In genomic region chr5:72996632-72997031, GRCh38 we compare ENCODE assay signal across 27 cellular contexts.
"Had no signal": no experiment of that assay in that cellular context is flagged by ENCODE, and none has a peak within 500 bp of the region (broad histone marks: within the 10 kb centered on the region; RNA-seq: fewer than 3 reads in every experiment).

No MANE protein-coding gene starts in this region.

- H3K27me3 Mint-ChIP-seq: progenitor cell of endocrine pancreas; stimulated activated naive B cell treated with anti-CD40 and anti-IgM and Interleukin-4, amounts not matched to agents 10 μg/mL and 1 μg/mL and 100 μg/mL, for 72 hours; type B pancreatic cell had no signal

- H3K4me1 ChIP-seq: neural progenitor cell, parathyroid adenoma, psoas muscle, right lobe of liver, sigmoid colon, stomach, thyroid gland, tibial nerve, upper lobe of right lung, uterus had no signal

- DNase-seq: naive thymus-derived CD4-positive, alpha-beta T cell; occipital lobe; ovary; psoas muscle; right lobe of liver; sigmoid colon; small intestine; stimulated activated CD4-positive, alpha-beta T cell treated with anti-CD3 and anti-CD28 coated beads, Interleukin-15, amount 100 ng/mL, for 24 hours; stimulated activated CD4-positive, alpha-beta T cell treated with anti-CD3 and anti-CD28 coated beads, Interleukin-2, amount 100 ng/mL, for 24 hours; stimulated activated CD4-positive, alpha-beta T cell treated with anti-CD3 and anti-CD28 coated beads, Interleukin-2, amount 100 ng/mL, for 48 hours; stimulated activated CD4-positive, alpha-beta T cell treated with anti-CD3 and anti-CD28 coated beads, Interleukin-4, amount 100 ng/mL, for 24 hours; stimulated activated naive B cell treated with anti-CD40 and anti-IgM and Interleukin-4, amounts not matched to agents 10 μg/mL and 1 μg/mL and 100 μg/mL, for 72 hours; stimulated activated naive CD4-positive, alpha-beta T cell treated with Interleukin-2 at 50 U/mL for 16 hours; stomach; thyroid gland; upper lobe of right lung; uterus had no signal

- H3K27me3 ChIP-seq: neural progenitor cell, ovary, right lobe of liver, sigmoid colon, stomach, thyroid gland, tibial nerve, upper lobe of right lung, uterus had no signal

- H3K27ac ChIP-seq: neural progenitor cell, ovary, parathyroid adenoma, psoas muscle, right lobe of liver, sigmoid colon, stomach, thoracic aorta, thyroid gland, tibial nerve, upper lobe of right lung, uterus had no signal

- H3K9ac ChIP-seq: neural progenitor cell, parathyroid adenoma had no signal

- H3K4me1 Mint-ChIP-seq: naive thymus-derived CD4-positive, alpha-beta T cell; nephron; neural progenitor cell; stimulated activated effector memory CD8-positive, alpha-beta T cell treated with anti-CD3 and anti-CD28 coated beads, Interleukin-12 subunit alpha, Interleukin-12 subunit beta, amount 100 ng/mL, for 72 hours; stimulated activated naive B cell treated with anti-CD40 and anti-IgM and Interleukin-4, amounts not matched to agents 10 μg/mL and 1 μg/mL and 100 μg/mL, for 72 hours had no signal

- ATAC-seq: naive thymus-derived CD4-positive, alpha-beta T cell; psoas muscle; right cardiac atrium; stimulated activated effector memory CD8-positive, alpha-beta T cell treated with anti-CD3 and anti-CD28 coated beads, Interleukin-12 subunit alpha, Interleukin-12 subunit beta, amount 100 ng/mL, for 72 hours; stimulated activated naive B cell treated with anti-CD40 and anti-IgM and Interleukin-4, amounts not matched to agents 10 μg/mL and 1 μg/mL and 100 μg/mL, for 72 hours; upper lobe of right lung had no signal

- H2AFZ ChIP-seq: neural progenitor cell, parathyroid adenoma had no signal

- H3K27ac Mint-ChIP-seq: naive thymus-derived CD4-positive, alpha-beta T cell; nephron; neural progenitor cell; progenitor cell of endocrine pancreas; stimulated activated effector memory CD8-positive, alpha-beta T cell treated with anti-CD3 and anti-CD28 coated beads, Interleukin-12 subunit alpha, Interleukin-12 subunit beta, amount 100 ng/mL, for 72 hours; stimulated activated naive B cell treated with anti-CD40 and anti-IgM and Interleukin-4, amounts not matched to agents 10 μg/mL and 1 μg/mL and 100 μg/mL, for 72 hours; stimulated activated naive CD8-positive, alpha-beta T cell treated with anti-CD3 and anti-CD28 coated beads, Interleukin-15, Interleukin-2, amounts not matched to agents 100 ng/mL and 50 ng/mL, for 24 hours; type B pancreatic cell had no signal

- H3K4me3 ChIP-seq: neural progenitor cell, ovary, psoas muscle, right lobe of liver, sigmoid colon, stomach, thoracic aorta, thyroid gland, tibial nerve, upper lobe of right lung, uterus had no signal

- H3K9me3 Mint-ChIP-seq: neural progenitor cell; stimulated activated effector memory CD8-positive, alpha-beta T cell treated with anti-CD3 and anti-CD28 coated beads, Interleukin-12 subunit alpha, Interleukin-12 subunit beta, amount 100 ng/mL, for 72 hours; stimulated activated naive CD8-positive, alpha-beta T cell treated with anti-CD3 and anti-CD28 coated beads, Interleukin-15, Interleukin-2, amounts not matched to agents 100 ng/mL and 50 ng/mL, for 24 hours; type B pancreatic cell had no signal

- H3K4me3 Mint-ChIP-seq: naive thymus-derived CD4-positive, alpha-beta T cell; nephron; neural progenitor cell; stimulated activated effector memory CD8-positive, alpha-beta T cell treated with anti-CD3 and anti-CD28 coated beads, Interleukin-12 subunit alpha, Interleukin-12 subunit beta, amount 100 ng/mL, for 72 hours; stimulated activated naive B cell treated with anti-CD40 and anti-IgM and Interleukin-4, amounts not matched to agents 10 μg/mL and 1 μg/mL and 100 μg/mL, for 72 hours; stimulated activated naive CD8-positive, alpha-beta T cell treated with anti-CD3 and anti-CD28 coated beads, Interleukin-15, Interleukin-2, amounts not matched to agents 100 ng/mL and 50 ng/mL, for 24 hours; type B pancreatic cell had no signal

- H3K4me2 ChIP-seq: neural progenitor cell had no signal

- H3K36me3 ChIP-seq: neural progenitor cell, ovary, uterus had no signal

- H3K9me3 ChIP-seq: ovary, psoas muscle, right lobe of liver, thoracic aorta, thyroid gland, tibial nerve, upper lobe of right lung, uterus had no signal

- FAIRE-seq: small intestine had no signal
